ENCODE assay signal across 1 cellular context in genomic region chrX:88604433-88605221, GRCh38.
TF ChIP-seq lines count a peak whose summit lies in the region.

No MANE protein-coding gene starts in this region.

TF ChIP-seq in HepG2, 621 proteins besides CTCF, POLR2A, EP300 and RAD21 (continued from another document and continues in another):
- TF ChIP-seq ZNF574 (CRISPR knock-in tag; IDR thresholded peaks at IDR 0.05) (peak; percentile 47; the same call in 1 of the 2 replicates), ZNF280D (CRISPR knock-in tag; IDR thresholded peaks at IDR 0.05) (peak; percentile 67; the same call in 1 of the 2 replicates), ZNF281 (CRISPR knock-in tag; IDR thresholded peaks at IDR 0.05; ENCODE audit: borderline replicate concordance) (peak; percentile 48; the same call in 1 of the 2 replicates), ZNF362 (CRISPR knock-in tag; IDR thresholded peaks at IDR 0.05; ENCODE audit: borderline replicate concordance) (peak; percentile 25; the same call in 1 of the 2 replicates), ZFY (CRISPR knock-in tag; IDR thresholded peaks at IDR 0.05) (peak; percentile 45), MEIS1 (CRISPR knock-in tag; IDR thresholded peaks at IDR 0.05; ENCODE audit: borderline replicate concordance) (0 out of 2 replicates have a peak, but pooled peaks have one; percentile 62), SIX1 (CRISPR knock-in tag; IDR thresholded peaks at IDR 0.05; ENCODE audit: borderline replicate concordance) (peak; percentile 25; the same call in 1 of the 2 replicates), TEAD2 (CRISPR knock-in tag; IDR thresholded peaks at IDR 0.05) (0 out of 2 replicates have a peak, but pooled peaks have one; percentile 35), ZNF143 (CRISPR knock-in tag; IDR thresholded peaks at IDR 0.05) (no peak), ZNF597 (CRISPR knock-in tag; IDR thresholded peaks at IDR 0.05) (no peak), MEF2D (CRISPR knock-in tag; IDR thresholded peaks at IDR 0.05) (peak; percentile 88), GTF3A (CRISPR knock-in tag; conservative IDR thresholded peaks at IDR 0.05) (no peak), KDM6A (CRISPR knock-in tag; IDR thresholded peaks at IDR 0.05; ENCODE audit: low read depth) (peak; percentile 61), ZFX (CRISPR knock-in tag; IDR thresholded peaks at IDR 0.05; ENCODE audit: low read depth) (peak; percentile 78), SMC3 (IDR thresholded peaks at IDR 0.05; ENCODE audit: low read length) (peak; percentile 37), MAFF (IDR thresholded peaks at IDR 0.05; ENCODE audit: low read depth, low read length) (no peak), ZNF430 (CRISPR knock-in tag; IDR thresholded peaks at IDR 0.05) (no peak; the same call in 1 of the 2 replicates), MLX (CRISPR knock-in tag; IDR thresholded peaks at IDR 0.05) (peak; percentile 78), ZGPAT (CRISPR knock-in tag; IDR thresholded peaks at IDR 0.05) (peak; percentile 94), RNF219 (CRISPR knock-in tag; IDR thresholded peaks at IDR 0.05) (no peak), PAWR (CRISPR knock-in tag; IDR thresholded peaks at IDR 0.05; ENCODE audit: borderline replicate concordance) (no peak), RBFOX2 (IDR thresholded peaks at IDR 0.05; ENCODE audit: low read depth, low read length) (peak; percentile 82), THAP8 (CRISPR knock-in tag; IDR thresholded peaks at IDR 0.05; ENCODE audit: borderline replicate concordance) (no peak), KDM5B (CRISPR knock-in tag; IDR thresholded peaks at IDR 0.05; ENCODE audit: borderline replicate concordance) (peak; percentile 37; the same call in 1 of the 2 replicates), SOX5 (CRISPR knock-in tag; IDR thresholded peaks at IDR 0.05; ENCODE audit: borderline replicate concordance) (peak; percentile 67), MED8 (CRISPR knock-in tag; IDR thresholded peaks at IDR 0.05; ENCODE audit: insufficient replicate concordance) (peak; percentile 90), ZNF44 (CRISPR knock-in tag; IDR thresholded peaks at IDR 0.05) (no peak), UBTF (CRISPR knock-in tag; IDR thresholded peaks at IDR 0.05) (peak; percentile 65), PPARG (CRISPR knock-in tag; conservative IDR thresholded peaks at IDR 0.05) (peak; percentile 78), GATAD2A (CRISPR knock-in tag; IDR thresholded peaks at IDR 0.05) (peak; percentile 89), ESRRA (CRISPR knock-in tag; IDR thresholded peaks at IDR 0.05; ENCODE audit: low read depth) (peak; percentile 26; the same call in 1 of the 2 replicates)
